In the genomic region with DNA sequence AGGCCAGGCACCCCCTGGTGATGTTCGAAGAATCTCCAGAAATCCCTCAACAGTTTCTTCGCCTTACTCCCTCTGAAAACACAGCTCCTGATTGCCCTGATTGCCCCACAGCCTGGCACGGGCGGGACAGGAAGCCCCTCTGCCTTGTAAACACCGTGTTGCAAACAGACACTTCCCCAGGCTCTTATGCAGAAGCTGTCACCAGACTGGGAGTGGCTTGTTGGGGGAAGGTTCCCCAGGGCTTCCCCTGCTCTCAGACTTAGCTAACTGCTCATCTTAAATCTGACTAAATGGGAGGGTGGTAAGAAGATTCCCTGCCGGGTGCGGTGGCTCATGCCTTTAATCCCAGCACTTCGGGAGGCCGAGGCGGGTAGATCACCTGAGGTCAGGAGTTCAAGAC, we compare ENCODE assay signal across 9 cellular contexts. TPM values are rescaled to one million over a fixed set of nuclear protein-coding genes. Genes with fewer than 3 reads are reported as not detected.
DNase-seq lines count a peak whose midpoint lies in the region; ATAC-seq lines count a peak whose summit lies in the region.
"Had no signal": no experiment of that assay in that cellular context is flagged by ENCODE, and none has a peak within 500 bp of the region (broad histone marks: within the 10 kb centered on the region; RNA-seq: fewer than 3 reads in every experiment).

No MANE protein-coding gene starts in this region.

- H3K9me3 Mint-ChIP-seq in CD4-positive, alpha-beta memory T cell: peaks cover 0 to 6% (median 4%) of the 10 kb centered on the region in 8 donors
- H3K9me3 Mint-ChIP-seq in activated CD4-positive, alpha-beta memory T cell treated with anti-CD3 and anti-CD28 coated beads for 36 hours: peaks cover 8% of the 10 kb centered on the region

- no peaks in the 10 kb centered on the region for H3K27me3 Mint-ChIP-seq in CD4-positive, alpha-beta memory T cell
- no peaks in the 10 kb centered on the region for H3K27me3 Mint-ChIP-seq in activated CD4-positive, alpha-beta memory T cell treated with anti-CD3 and anti-CD28 coated beads for 36 hours

- DNase-seq in CD4-positive, alpha-beta memory T cell: peak; percentile 80 to 96 (median 81)
- DNase-seq in activated CD4-positive, alpha-beta memory T cell treated with anti-CD3 and anti-CD28 coated beads for 36 hours: peak; percentile 86
- peak; percentile 94 for DNase-seq in cardiac septum (ENCODE audit: low spot score)
- DNase-seq in stimulated activated CD8-positive, alpha-beta memory T cell treated with anti-CD3 and anti-CD28 coated beads, Interleukin-12 subunit alpha, Interleukin-12 subunit beta, amount 100 ng/mL, for 1 hour (ENCODE audit: low read depth): peak; percentile 51
- no peak for DNase-seq in A172 (ENCODE audit: low spot score)

- ATAC-seq in HG03432 (IDR thresholded peaks at IDR 0.05; ENCODE audit: unreplicated experiment) (peak; percentile 53), HG03025 (IDR thresholded peaks at IDR 0.05; ENCODE audit: low FRiP score, unreplicated experiment) (no peak), HG03175 (IDR thresholded peaks at IDR 0.05; ENCODE audit: unreplicated experiment) (no peak)

- H3K4me3 ChIP-seq in CD4-positive, alpha-beta memory T cell (ENCODE audit: low read length in 2 of 2): peak overlapping the region in 1 of 2 donors; percentile 27

- H3K4me1 Mint-ChIP-seq in CD4-positive, alpha-beta memory T cell: peaks cover 77 to 98% (median 92%) of the 10 kb centered on the region in 4 donors
- peaks cover 96% of the 10 kb centered on the region for H3K4me1 Mint-ChIP-seq in activated CD4-positive, alpha-beta memory T cell treated with anti-CD3 and anti-CD28 coated beads for 36 hours (ENCODE audit: low read depth)

- peak overlapping the region; percentile 65 for H3K27ac ChIP-seq in CD4-positive, alpha-beta memory T cell (ENCODE audit: low read depth, low read length)

- peak overlapping the region; percentile 92 to 100 (median 98) for H3K27ac Mint-ChIP-seq in CD4-positive, alpha-beta memory T cell
- H3K27ac Mint-ChIP-seq in activated CD4-positive, alpha-beta memory T cell treated with anti-CD3 and anti-CD28 coated beads for 36 hours: peak overlapping the region; percentile 82

- H3K4me1 ChIP-seq in CD4-positive, alpha-beta memory T cell (ENCODE audit: insufficient read depth, low read length): peaks cover 95% of the 10 kb centered on the region

- intact Hi-C loops in CD4-positive, alpha-beta memory T cell (cut with micrococcal nuclease): loop anchor here (1.0 kb wide), 2 partner anchors 11 to 13 kb away; a partner anchor contains a TSS
- intact Hi-C loops in activated CD4-positive, alpha-beta memory T cell treated with anti-CD3 and anti-CD28 coated beads for 36 hours (cut with micrococcal nuclease): loop anchor here (1.0 kb wide), 2 partner anchors 13 to 19 kb away; no protein-coding TSS in a partner anchor
- intact Hi-C loops in cardiac septum (cut with DNase I): no loop called here

- POLR2A ChIA-PET in CD4-positive, alpha-beta memory T cell (lab: Charles Lee; ENCODE audit: partially characterized antibody): interaction anchor here (0.6 to 23.7 kb wide), 12 partner anchors 4 to 1268 kb away, joined by 3 to 509 read pairs (median 4); a partner anchor contains a TSS
- POLR2A ChIA-PET in activated CD4-positive, alpha-beta memory T cell treated with anti-CD3 and anti-CD28 coated beads for 36 hours (lab: Charles Lee): interaction anchor here (1.0 to 3.7 kb wide), 4 partner anchors 10 to 48 kb away, joined by 3 to 14 read pairs (median 9); a partner anchor contains a TSS

- no peaks in the 10 kb centered on the region for H3K27me3 ChIP-seq in CD4-positive, alpha-beta memory T cell (ENCODE audit: insufficient read depth, low read length)

- H3K36me3 ChIP-seq in CD4-positive, alpha-beta memory T cell (ENCODE audit: insufficient read depth, low read length): no peaks in the 10 kb centered on the region

- H3K9me3 ChIP-seq in CD4-positive, alpha-beta memory T cell (ENCODE audit: control insufficient read depth in 1 of 2, low read length in 2 of 2): no peaks in the 10 kb centered on the region

- peak overlapping the region; percentile 76 to 91 (median 88) for H3K4me3 Mint-ChIP-seq in CD4-positive, alpha-beta memory T cell
- peak overlapping the region; percentile 54 for H3K4me3 Mint-ChIP-seq in activated CD4-positive, alpha-beta memory T cell treated with anti-CD3 and anti-CD28 coated beads for 36 hours

- CTCF ChIA-PET in CD4-positive, alpha-beta memory T cell (lab: Charles Lee; ENCODE audit: partially characterized antibody): interaction anchor here (0.6 to 3.9 kb wide), 8 partner anchors 10 to 54 kb away, joined by 3 to 28 read pairs (median 4); a partner anchor contains a TSS
- CTCF ChIA-PET in activated CD4-positive, alpha-beta memory T cell treated with anti-CD3 and anti-CD28 coated beads for 36 hours (lab: Charles Lee): interaction anchor here (1.0 to 2.9 kb wide), 4 partner anchors 9 to 61 kb away, joined by 4 to 9 read pairs (median 5); no protein-coding TSS in a partner anchor

- peaks cover 65 to 67% of the 10 kb centered on the region in 2 donors for H3K36me3 Mint-ChIP-seq in CD4-positive, alpha-beta memory T cell
- peaks cover 24% of the 10 kb centered on the region for H3K36me3 Mint-ChIP-seq in activated CD4-positive, alpha-beta memory T cell treated with anti-CD3 and anti-CD28 coated beads for 36 hours

RNA-seq across cellular contexts. Expression of a gene that starts 11.2 kb away (rescaled TPM):
- 10 to 100 TPM; 85.1 to 89.4 TPM for total RNA-seq in CD4-positive, alpha-beta memory T cell
- 10 to 100 TPM; 18.5 to 62.0 TPM for polyA plus RNA-seq in CD4-positive, alpha-beta memory T cell
- total RNA-seq in activated CD4-positive, alpha-beta memory T cell treated with anti-CD3 and anti-CD28 coated beads for 36 hours: 10 to 100 TPM; 20.7 to 22.4 TPM
- 2.0 TPM for total RNA-seq in cardiac septum
- total RNA-seq in A172 (2014; rRNA removed; shearing (Covaris generic)): 0.14 TPM in 1 of 2 replicates, not detected in the other
- total RNA-seq: Daoy had no signal
